10 cellular contexts compared by ENCODE assay signal in genomic region chr7:150976529-150977381, GRCh38. TPM values are rescaled to one million over a fixed set of nuclear protein-coding genes. Genes with fewer than 3 reads are reported as not detected.
DNase-seq lines count a peak whose midpoint lies in the region; ATAC-seq and TF ChIP-seq lines count a peak whose summit lies in the region.
"Had no signal": no experiment of that assay in that cellular context is flagged by ENCODE, and none has a peak within 500 bp of the region (broad histone marks: within the 10 kb centered on the region; RNA-seq: fewer than 3 reads in every experiment).

No MANE protein-coding gene starts in this region.

- no TSS peak for BruUV-seq in HCT116 (replicated peaks; lab: Mats Ljungman, UMichigan)

- in situ Hi-C loops in GM13976 (cut with MboI; ENCODE audit: low sequenced_read_pairs, unreplicated experiment) = no loop called here

- intact Hi-C loops in HCT116 (cut with micrococcal nuclease) = no loop called here

- no peak for TF ChIP-seq POLR2A in HCT116 (IDR thresholded peaks at IDR 0.05; ENCODE audit: borderline replicate concordance, extremely low read depth, insufficient read depth, insufficient read length)

- H3K4me1 ChIP-seq in CD4-positive, CD25-positive, alpha-beta regulatory T cell (ENCODE audit: control insufficient read depth, insufficient read depth, low read length, poor library complexity, severe bottlenecking) = peaks cover 57% of the 10 kb centered on the region
- H3K4me1 ChIP-seq in HCT116 (ENCODE audit: control insufficient read depth in 1 of 2, insufficient read depth in 2 of 2, low read length in 2 of 2) (peaks cover 34 to 51% of the 10 kb centered on the region in 2 experiments), muscle layer of colon (ENCODE audit: insufficient read depth, low read length) (peaks cover 56% of the 10 kb centered on the region)

- no peaks in the 10 kb centered on the region for H3K9me3 ChIP-seq in CD4-positive, CD25-positive, alpha-beta regulatory T cell (ENCODE audit: control insufficient read depth in 2 of 2, low read length in 2 of 2)
- H3K9me3 ChIP-seq in HCT116 (ENCODE audit: control insufficient read depth in 1 of 2, insufficient read depth in 1 of 2, low read depth in 1 of 2, low read length in 2 of 2) (no peaks in the 10 kb centered on the region), muscle layer of colon (ENCODE audit: low read length) (no peaks in the 10 kb centered on the region)

- POLR2A ChIA-PET in HCT116 (lab: Charles Lee) = interaction anchor here (1.2 kb wide), 1 partner anchor 52 kb away, joined by 3 read pairs; the partner anchor contains the start of gene ABCB8

- H2AFZ ChIP-seq in HCT116 (ENCODE audit: low read depth, low read length, poor library complexity, severe bottlenecking) = no peak overlapping the region

- H3K9me2 ChIP-seq in HCT116 (ENCODE audit: insufficient read depth) = no peaks in the 10 kb centered on the region

- TF ChIP-seq RAD21 in HCT116 (IDR thresholded peaks at IDR 0.05; ENCODE audit: low read depth) = no peak

- peak overlapping the region; percentile 83 to 92 (median 86) for H3K4me3 Mint-ChIP-seq in CD4-positive, CD25-positive, alpha-beta regulatory T cell
- peak overlapping the region; percentile 85 for H3K4me3 Mint-ChIP-seq in activated T-helper 17 cell treated with anti-CD3 and anti-CD28 coated beads, Interleukin-2, amount 50 U/mL, for 72 hours

- no peak overlapping the region for H3K4me3 ChIP-seq in CD4-positive, CD25-positive, alpha-beta regulatory T cell (ENCODE audit: low read depth, low read length)
- H3K4me3 ChIP-seq in HCT116 (replicated peaks in 1 of 2; ENCODE audit: low read depth in 1 of 2, low read length in 2 of 2) (peak overlapping the region; percentile 42 to 75), muscle layer of colon (ENCODE audit: low read depth in 1 of 2, low read length in 2 of 2) (peak overlapping the region; percentile 49 to 55)

- no peak for DNase-seq in CD4-positive, CD25-positive, alpha-beta regulatory T cell
- DNase-seq in HCT116 (ENCODE audit: low read depth, low spot score) (no peak), GM13976 (ENCODE audit: low spot score) (no peak), amygdala (lab: John Stamatoyannopoulos, UW) (no peak), omental fat pad (ENCODE audit: low spot score) (no peak), GF-D8 (lab: John Stamatoyannopoulos, UW) (no peak)
- DNase-seq: SW 1271 had no signal

- H3K4me2 ChIP-seq in HCT116 (ENCODE audit: low read length) = peak overlapping the region; percentile 92

- CTCF ChIA-PET in HCT116 (lab: Charles Lee) = interaction anchor here (0.7 to 1.7 kb wide), 4 partner anchors 12 to 41 kb away, joined by 3 to 5 read pairs (median 4); no protein-coding TSS in a partner anchor

- H3K27me3 ChIP-seq in CD4-positive, CD25-positive, alpha-beta regulatory T cell (ENCODE audit: control insufficient read depth, insufficient read depth, low read length) = peaks cover 10% of the 10 kb centered on the region
- peaks cover 22% of the 10 kb centered on the region; the same call in 1 of the 2 replicates for H3K27me3 ChIP-seq in HCT116 (ENCODE audit: insufficient read depth, low read length)
- H3K27me3 ChIP-seq in muscle layer of colon (ENCODE audit: control insufficient read depth in 1 of 2, insufficient read depth in 2 of 2, low read length in 2 of 2) = peaks cover 6 to 8% of the 10 kb centered on the region in 2 donors

- TF ChIP-seq CTCF in HCT116 (IDR thresholded peaks at IDR 0.05 in 2 of 3, conservative IDR thresholded peaks at IDR 0.05 in 1 of 3; ENCODE audit: borderline replicate concordance in 1 of 3, insufficient read depth in 1 of 3, low read depth in 2 of 3, low read length in 2 of 3) (no peak), GM13976 (IDR thresholded peaks at IDR 0.05; ENCODE audit: borderline replicate concordance, control extremely low read depth, extremely low read depth, insufficient read depth, missing control alignments) (no peak), omental fat pad (IDR thresholded peaks at IDR 0.05) (no peak)

- no peak overlapping the region for H3K27ac ChIP-seq in CD4-positive, CD25-positive, alpha-beta regulatory T cell (ENCODE audit: insufficient read depth, low read length, poor library complexity, severe bottlenecking)
- H3K27ac ChIP-seq in HCT116 (ENCODE audit: low read depth, low read length) (peak overlapping the region; percentile 81), muscle layer of colon (ENCODE audit: low read depth, low read length) (peak overlapping the region; percentile 95)

- no peak for ATAC-seq in CD4-positive, CD25-positive, alpha-beta regulatory T cell (ENCODE audit: low read depth in 2 of 2)
- ATAC-seq in HCT116 (no peak), omental fat pad (ENCODE audit: low FRiP score) (no peak)
- ATAC-seq in activated T-helper 17 cell treated with anti-CD3 and anti-CD28 coated beads, Interleukin-2, amount 50 U/mL, for 72 hours (replicated peaks) = no peak

- H3K9ac ChIP-seq in HCT116 (ENCODE audit: low read length) (peak overlapping the region; percentile 46), muscle layer of colon (ENCODE audit: low read length) (peak overlapping the region; percentile 60)

- no peaks in the 10 kb centered on the region for H4K20me1 ChIP-seq in HCT116 (ENCODE audit: insufficient read depth)

- H3K79me2 ChIP-seq in HCT116 (ENCODE audit: insufficient read depth, low read length) = 0 out of 2 replicates have a peak, but pooled peaks cover 2% of the 10 kb centered on the region

- peak overlapping the region; percentile 82 to 87 (median 87) for H3K27ac Mint-ChIP-seq in CD4-positive, CD25-positive, alpha-beta regulatory T cell
- peak overlapping the region; percentile 33 for H3K27ac Mint-ChIP-seq in activated T-helper 17 cell treated with anti-CD3 and anti-CD28 coated beads, Interleukin-2, amount 50 U/mL, for 72 hours

- H3K27me3 Mint-ChIP-seq in CD4-positive, CD25-positive, alpha-beta regulatory T cell = peaks cover 41% of the 10 kb centered on the region
- peaks cover 18% of the 10 kb centered on the region for H3K27me3 Mint-ChIP-seq in activated T-helper 17 cell treated with anti-CD3 and anti-CD28 coated beads, Interleukin-2, amount 50 U/mL, for 72 hours

- H3K9me3 Mint-ChIP-seq in CD4-positive, CD25-positive, alpha-beta regulatory T cell = peaks cover 0 to 6% (median 0%) of the 10 kb centered on the region in 7 donors
- H3K9me3 Mint-ChIP-seq in activated T-helper 17 cell treated with anti-CD3 and anti-CD28 coated beads, Interleukin-2, amount 50 U/mL, for 72 hours = no peaks in the 10 kb centered on the region

- peaks cover 0 to 60% (median 25%) of the 10 kb centered on the region in 4 donors for H3K4me1 Mint-ChIP-seq in CD4-positive, CD25-positive, alpha-beta regulatory T cell
- H3K4me1 Mint-ChIP-seq in activated T-helper 17 cell treated with anti-CD3 and anti-CD28 coated beads, Interleukin-2, amount 50 U/mL, for 72 hours = peaks cover 15% of the 10 kb centered on the region

- H3K36me3 Mint-ChIP-seq in CD4-positive, CD25-positive, alpha-beta regulatory T cell = no peaks in the 10 kb centered on the region
- H3K36me3 Mint-ChIP-seq in activated T-helper 17 cell treated with anti-CD3 and anti-CD28 coated beads, Interleukin-2, amount 50 U/mL, for 72 hours (ENCODE audit: low read depth) = no peaks in the 10 kb centered on the region

- RAD21 ChIA-PET in HCT116 (lab: Charles Lee; ENCODE audit: low non-redundant PET in 1 of 2, low total read pairs in 2 of 2, uncharacterized antibody in 2 of 2, unreplicated experiment in 2 of 2) = no interaction called here

- no peaks in the 10 kb centered on the region for H3K36me3 ChIP-seq in CD4-positive, CD25-positive, alpha-beta regulatory T cell (ENCODE audit: control insufficient read depth, insufficient read depth, low read length)
- no peaks in the 10 kb centered on the region for H3K36me3 ChIP-seq in HCT116 (ENCODE audit: control insufficient read depth in 1 of 2, insufficient read depth in 2 of 2, low read length in 2 of 2)
- H3K36me3 ChIP-seq in muscle layer of colon (ENCODE audit: insufficient read depth, low read length) = no peaks in the 10 kb centered on the region

RNA-seq across cellular contexts. Expression of gene KCNH2, which starts 1.4 kb away (rescaled TPM):
- 3.5 TPM for total RNA-seq in CD4-positive, CD25-positive, alpha-beta regulatory T cell
- polyA plus RNA-seq in CD4-positive, CD25-positive, alpha-beta regulatory T cell = 1 to 10 TPM in 3 of 4 donors, under 1 TPM in 1; 0.83 to 2.8 (median 1.5) TPM
- total RNA-seq in HCT116 (2021; ENCODE audit: unreplicated experiment) (9.7 TPM), omental fat pad (under 1 TPM; 0.12 to 0.56 (median 0.47) TPM)
- polyA plus RNA-seq in HCT116 (2012) = 8.4 and 10.4 TPM in 2 replicates
- under 1 TPM; 0.32 to 0.77 TPM for total RNA-seq in activated T-helper 17 cell treated with anti-CD3 and anti-CD28 coated beads, Interleukin-2, amount 50 U/mL, for 72 hours

RNA-seq across cellular contexts. Expression of gene NOS3, which starts 14.1 kb away (rescaled TPM):
- total RNA-seq in CD4-positive, CD25-positive, alpha-beta regulatory T cell = 10.7 TPM
- 1 to 10 TPM; 3.2 to 8.8 (median 7.1) TPM for polyA plus RNA-seq in CD4-positive, CD25-positive, alpha-beta regulatory T cell
- total RNA-seq in HCT116 (2021; ENCODE audit: unreplicated experiment) = 35.8 TPM
- polyA plus RNA-seq in HCT116 (2012) = 42.7 and 44.0 TPM in 2 replicates
- total RNA-seq in activated T-helper 17 cell treated with anti-CD3 and anti-CD28 coated beads, Interleukin-2, amount 50 U/mL, for 72 hours = 10 to 100 TPM in 1 of 2 donors, 1 to 10 TPM in 1; 8.0 to 12.1 TPM
- total RNA-seq in omental fat pad = 10 to 100 TPM; 11.2 to 75.3 (median 25.2) TPM

RNA-seq across cellular contexts. Expression of gene ATG9B, which starts 47.5 kb away (rescaled TPM):
- total RNA-seq in CD4-positive, CD25-positive, alpha-beta regulatory T cell = 21.2 TPM
- 10 to 100 TPM; 18.6 to 38.7 (median 36.2) TPM for polyA plus RNA-seq in CD4-positive, CD25-positive, alpha-beta regulatory T cell
- total RNA-seq in HCT116 (2021; ENCODE audit: unreplicated experiment) (2.1 TPM), omental fat pad (under 1 TPM in 1 of 4 donors, not detected in 3; 0.46 TPM)
- polyA plus RNA-seq in HCT116 (2012) = 5.8 and 6.9 TPM in 2 replicates
- total RNA-seq in activated T-helper 17 cell treated with anti-CD3 and anti-CD28 coated beads, Interleukin-2, amount 50 U/mL, for 72 hours = 10 to 100 TPM in 1 of 2 donors, 1 to 10 TPM in 1; 2.9 to 18.2 TPM
- total RNA-seq: liver had no signal

RNA-seq across cellular contexts. Expression of gene ABCB8, which starts 51.5 kb away (rescaled TPM):
- total RNA-seq in CD4-positive, CD25-positive, alpha-beta regulatory T cell = 61.4 TPM
- 10 to 100 TPM; 16.9 to 20.6 (median 18.6) TPM for polyA plus RNA-seq in CD4-positive, CD25-positive, alpha-beta regulatory T cell
- total RNA-seq in HCT116 (2021; ENCODE audit: unreplicated experiment) (55.2 TPM), omental fat pad (10 to 100 TPM; 25.5 to 39.4 (median 31.6) TPM)
- polyA plus RNA-seq in HCT116 (2012) = 32.5 and 34.9 TPM in 2 replicates
- 10 to 100 TPM; 36.4 to 52.0 TPM for total RNA-seq in activated T-helper 17 cell treated with anti-CD3 and anti-CD28 coated beads, Interleukin-2, amount 50 U/mL, for 72 hours
